1 cellular context compared by ENCODE assay signal in the genomic region with DNA sequence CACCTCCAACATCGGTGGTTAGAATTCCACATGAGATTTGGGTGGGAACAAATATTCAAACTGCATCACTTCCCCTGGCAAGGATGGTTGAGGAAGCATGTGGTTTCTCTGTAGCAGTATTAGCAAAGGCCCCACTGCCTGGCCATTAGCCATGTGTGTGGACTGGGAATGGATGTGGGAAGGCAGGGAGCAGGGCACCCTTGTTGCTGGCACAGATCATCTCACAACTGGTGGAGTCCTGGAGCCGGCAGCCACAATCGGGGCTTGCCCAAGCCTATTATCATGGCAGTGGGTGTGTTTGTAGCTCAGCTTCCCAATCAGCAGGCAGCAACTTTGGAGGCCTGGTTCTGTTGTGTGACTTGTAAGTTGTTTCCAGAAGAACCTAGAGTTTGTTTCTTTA.
TF ChIP-seq lines count a peak whose summit lies in the region.

No MANE protein-coding gene starts in this region.

TF ChIP-seq in GM23338, 12 proteins besides CTCF, POLR2A, EP300 and RAD21 (continued from another document):
- no peak for TF ChIP-seq ZNF462 (CRISPR knock-in tag; IDR thresholded peaks at IDR 0.05)
- no peak for TF ChIP-seq JUNB (IDR thresholded peaks at IDR 0.05; ENCODE audit: unreplicated experiment)
- TF ChIP-seq CREB1 (CRISPR knock-in tag; IDR thresholded peaks at IDR 0.05; ENCODE audit: low read depth): no peak
- TF ChIP-seq, protein P1, sequence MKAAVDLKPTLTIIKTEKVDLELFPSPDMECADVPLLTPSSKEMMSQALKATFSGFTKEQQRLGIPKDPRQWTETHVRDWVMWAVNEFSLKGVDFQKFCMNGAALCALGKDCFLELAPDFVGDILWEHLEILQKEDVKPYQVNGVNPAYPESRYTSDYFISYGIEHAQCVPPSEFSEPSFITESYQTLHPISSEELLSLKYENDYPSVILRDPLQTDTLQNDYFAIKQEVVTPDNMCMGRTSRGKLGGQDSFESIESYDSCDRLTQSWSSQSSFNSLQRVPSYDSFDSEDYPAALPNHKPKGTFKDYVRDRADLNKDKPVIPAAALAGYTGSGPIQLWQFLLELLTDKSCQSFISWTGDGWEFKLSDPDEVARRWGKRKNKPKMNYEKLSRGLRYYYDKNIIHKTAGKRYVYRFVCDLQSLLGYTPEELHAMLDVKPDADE (IDR thresholded peaks at IDR 0.05): no peak
- TF ChIP-seq EZH2 (IDR thresholded peaks at IDR 0.05; ENCODE audit: low read depth, unreplicated experiment): no peak
- TF ChIP-seq NANOG (IDR thresholded peaks at IDR 0.05; ENCODE audit: borderline replicate concordance): no peak
- no peak for TF ChIP-seq EZH2phosphoT487 (IDR thresholded peaks at IDR 0.05; ENCODE audit: unreplicated experiment)
- TF ChIP-seq ZNF331 (CRISPR knock-in tag; IDR thresholded peaks at IDR 0.05; ENCODE audit: low read depth): no peak
